19 cellular contexts compared by ENCODE assay signal in genomic region chr2:64624862-64625261, GRCh38.
"Had no signal": no experiment of that assay in that cellular context is flagged by ENCODE, and none has a peak within 500 bp of the region (broad histone marks: within the 10 kb centered on the region; RNA-seq: fewer than 3 reads in every experiment).

No MANE protein-coding gene starts in this region.

- H3K9me3 ChIP-seq: colonic mucosa, prostate gland, right atrium auricular region, spleen, stomach, testis, tibial artery had no signal

- H3K36me3 Mint-ChIP-seq: immature natural killer cell, type B pancreatic cell had no signal

- H3K4me1 Mint-ChIP-seq: immature natural killer cell had no signal

- H3K27me3 ChIP-seq: colonic mucosa, right atrium auricular region, spleen, stomach, testis, tibial artery had no signal

- H3K4me3 ChIP-seq: colonic mucosa, lung, prostate gland, right atrium auricular region, skin epidermis, spleen, stomach, testis, tibial artery had no signal

- H3K27me3 Mint-ChIP-seq: type B pancreatic cell had no signal

- H3K27ac Mint-ChIP-seq: immature natural killer cell, type B pancreatic cell had no signal

- H3K9me3 Mint-ChIP-seq: immature natural killer cell, type B pancreatic cell had no signal

- H3K4me3 Mint-ChIP-seq: immature natural killer cell; naive thymus-derived CD4-positive, alpha-beta T cell; type B pancreatic cell had no signal

- H3K4me1 ChIP-seq: colonic mucosa, prostate gland, right atrium auricular region, tibial artery had no signal

- DNase-seq: central memory CD4-positive, alpha-beta T cell; colonic mucosa; dermis blood vessel endothelial cell; hypothalamus; immature natural killer cell; mesenchymal stem cell; midbrain; naive thymus-derived CD4-positive, alpha-beta T cell; spleen; stimulated activated CD4-positive, alpha-beta T cell treated with anti-CD3 and anti-CD28 coated beads, Interleukin-2, amount 100 ng/mL, for 48 hours; stimulated activated naive CD4-positive, alpha-beta T cell treated with Interleukin-2 at 50 U/mL for 16 hours; testis; tibial artery had no signal

- H3K36me3 ChIP-seq: colonic mucosa, prostate gland, right atrium auricular region, spleen, stomach, tibial artery had no signal

- H3K27ac ChIP-seq: colonic mucosa, prostate gland, right atrium auricular region, skin epidermis, spleen, stomach, testis, tibial artery had no signal
